8 cellular contexts compared by ENCODE assay signal in the genomic region with DNA sequence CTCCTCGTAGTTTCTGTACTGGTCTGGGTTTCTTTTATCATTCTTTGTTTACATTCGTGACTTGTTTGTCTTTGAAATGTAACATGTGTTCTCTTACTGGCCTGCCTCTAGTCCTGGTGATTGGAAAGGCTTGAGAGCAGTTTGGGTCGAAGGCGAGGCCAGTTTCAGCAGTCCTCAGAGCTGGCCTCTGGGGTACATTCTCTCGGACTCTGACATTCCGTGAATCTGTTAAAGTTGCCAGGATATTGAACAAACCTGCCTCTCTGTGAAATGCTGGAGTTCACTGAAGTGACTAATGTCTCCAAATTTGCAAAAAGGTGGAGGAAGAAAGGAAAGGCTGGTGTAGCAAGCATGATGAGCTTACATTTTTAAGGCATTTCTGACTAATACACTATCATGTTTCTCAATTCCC. TPM values are rescaled to one million over a fixed set of nuclear protein-coding genes. Genes with fewer than 3 reads are reported as not detected.
DNase-seq lines count a peak whose midpoint lies in the region; ATAC-seq and TF ChIP-seq lines count a peak whose summit lies in the region.

No MANE protein-coding gene starts in this region.

- intact Hi-C loops in activated T-helper 1 cell treated with anti-CD3 and anti-CD28 coated beads, Interleukin-12 subunit alpha, Interleukin-12 subunit beta, Interleukin-2, Interleukin-4 antibody, amounts not matched to agents 30 ng/mL and 10 ng/mL and 1 ng/mL, durations not matched to agents 14 hours and 24 hours and 36 hours (cut with micrococcal nuclease) = no loop called here
- intact Hi-C loops in head of caudate nucleus (cut with DNase I) = no loop called here

- H3K27me3 Mint-ChIP-seq in activated T-helper 1 cell treated with anti-CD3 and anti-CD28 coated beads, Interleukin-12 subunit alpha, Interleukin-12 subunit beta, Interleukin-2, Interleukin-4 antibody, amounts not matched to agents 30 ng/mL and 10 ng/mL and 1 ng/mL, durations not matched to agents 14 hours and 24 hours and 36 hours (ENCODE audit: insufficient read depth) = peaks cover 52% of the 10 kb centered on the region

- H3K36me3 Mint-ChIP-seq in activated T-helper 1 cell treated with anti-CD3 and anti-CD28 coated beads, Interleukin-12 subunit alpha, Interleukin-12 subunit beta, Interleukin-2, Interleukin-4 antibody, amounts not matched to agents 30 ng/mL and 10 ng/mL and 1 ng/mL, durations not matched to agents 14 hours and 24 hours and 36 hours (ENCODE audit: low read depth) = no peaks in the 10 kb centered on the region

- peak; percentile 4 for DNase-seq in COLO668 (lab: John Stamatoyannopoulos, UW; ENCODE audit: unreplicated experiment)
- peak; percentile 67 for DNase-seq in HT1080 (ENCODE audit: low read depth)
- DNase-seq in activated T-helper 1 cell treated with anti-CD3 and anti-CD28 coated beads, Interleukin-12 subunit alpha, Interleukin-12 subunit beta, Interleukin-2, Interleukin-4 antibody, amounts not matched to agents 30 ng/mL and 10 ng/mL and 1 ng/mL, durations not matched to agents 14 hours and 24 hours and 36 hours (ENCODE audit: low spot score) = no peak
- peak in 22 of 42 donors; percentile 4 to 57 (median 18) for DNase-seq in head of caudate nucleus
- no peak for DNase-seq in omental fat pad (ENCODE audit: low spot score)

- peaks cover 14% of the 10 kb centered on the region for H3K9me3 Mint-ChIP-seq in activated T-helper 1 cell treated with anti-CD3 and anti-CD28 coated beads, Interleukin-12 subunit alpha, Interleukin-12 subunit beta, Interleukin-2, Interleukin-4 antibody, amounts not matched to agents 30 ng/mL and 10 ng/mL and 1 ng/mL, durations not matched to agents 14 hours and 24 hours and 36 hours

- H3K27ac Mint-ChIP-seq in activated T-helper 1 cell treated with anti-CD3 and anti-CD28 coated beads, Interleukin-12 subunit alpha, Interleukin-12 subunit beta, Interleukin-2, Interleukin-4 antibody, amounts not matched to agents 30 ng/mL and 10 ng/mL and 1 ng/mL, durations not matched to agents 14 hours and 24 hours and 36 hours = peak overlapping the region; percentile 57

- peaks cover 14% of the 10 kb centered on the region for H3K4me1 Mint-ChIP-seq in activated T-helper 1 cell treated with anti-CD3 and anti-CD28 coated beads, Interleukin-12 subunit alpha, Interleukin-12 subunit beta, Interleukin-2, Interleukin-4 antibody, amounts not matched to agents 30 ng/mL and 10 ng/mL and 1 ng/mL, durations not matched to agents 14 hours and 24 hours and 36 hours (ENCODE audit: low read depth)

- ATAC-seq in omental fat pad (ENCODE audit: low FRiP score) = peak; percentile 65
- ATAC-seq in GM21447 (IDR thresholded peaks at IDR 0.05; ENCODE audit: unreplicated experiment) = no peak
- no peak for ATAC-seq in HG02623 (IDR thresholded peaks at IDR 0.05; ENCODE audit: unreplicated experiment)
- no peak for ATAC-seq in HG02763 (IDR thresholded peaks at IDR 0.05; ENCODE audit: unreplicated experiment)

- no peak for TF ChIP-seq CTCF in omental fat pad (IDR thresholded peaks at IDR 0.05)

- H3K4me3 Mint-ChIP-seq in activated T-helper 1 cell treated with anti-CD3 and anti-CD28 coated beads, Interleukin-12 subunit alpha, Interleukin-12 subunit beta, Interleukin-2, Interleukin-4 antibody, amounts not matched to agents 30 ng/mL and 10 ng/mL and 1 ng/mL, durations not matched to agents 14 hours and 24 hours and 36 hours = peak overlapping the region; percentile 84

RNA-seq across cellular contexts. Expression of a gene that starts 1.5 kb away (rescaled TPM):
- 17.8 and 19.7 TPM in 2 replicates for total RNA-seq in HT1080 (2014; rRNA removed; shearing (Covaris generic))
- 13.1 and 15.4 TPM in 2 replicates for polyA plus RNA-seq in HT1080 (2015; cell fraction: cytosol; rRNA removed)
- polyA plus RNA-seq in HT1080 (2015; cell fraction: nucleus; rRNA removed) = 23.6 and 26.1 TPM in 2 replicates
- total RNA-seq in activated T-helper 1 cell treated with anti-CD3 and anti-CD28 coated beads, Interleukin-12 subunit alpha, Interleukin-12 subunit beta, Interleukin-2, Interleukin-4 antibody, amounts not matched to agents 30 ng/mL and 10 ng/mL and 1 ng/mL, durations not matched to agents 14 hours and 24 hours and 36 hours = 2.0 and 2.4 TPM in 2 replicates
- total RNA-seq in omental fat pad = 10 to 100 TPM; 11.3 to 33.1 (median 16.9) TPM

Comparison
In these comparisons a context has a peak if more than half of its experiments do, and no peak if none do; other contexts are left out.
1. DNase-seq: peak in COLO668 (single experiment), HT1080 (single experiment) and head of caudate nucleus (22 of 42); none in activated T-helper 1 cell treated with anti-CD3 and anti-CD28 coated beads, Interleukin-12 subunit alpha, Interleukin-12 subunit beta, Interleukin-2, Interleukin-4 antibody, amounts not matched to agents 30 ng/mL and 10 ng/mL and 1 ng/mL, durations not matched to agents 14 hours and 24 hours and 36 hours (single experiment) and omental fat pad (single experiment).